In genomic region chr7:100607111-100607510, GRCh38 we compare ENCODE assay signal across 1 cellular context.
TF ChIP-seq lines count a peak whose summit lies in the region.

No MANE protein-coding gene starts in this region.

TF ChIP-seq in IMR-90, 13 proteins besides CTCF, POLR2A, EP300 and RAD21:
- no peak for TF ChIP-seq SMC3 (IDR thresholded peaks at IDR 0.05; ENCODE audit: low read depth, low read length)
